ENCODE assay signal across 8 cellular contexts in the genomic region with DNA sequence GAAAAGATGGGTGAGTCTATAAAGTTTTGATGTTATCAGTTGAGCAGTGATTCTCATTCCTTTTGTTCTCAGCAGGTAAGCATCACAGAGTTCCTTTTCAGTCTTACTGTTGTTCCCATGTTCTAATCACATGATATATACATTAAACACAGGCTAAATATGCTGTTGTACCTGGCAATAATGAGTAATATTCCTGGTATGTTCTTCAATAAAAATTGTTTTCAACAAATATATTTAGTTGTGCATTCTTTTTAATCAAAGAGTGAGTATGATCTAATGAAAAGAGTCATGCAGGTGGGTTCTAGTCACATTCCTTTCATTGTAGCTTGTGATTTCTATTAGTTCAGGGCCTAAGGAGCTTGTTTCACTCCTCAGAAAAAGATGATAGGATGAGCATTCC.
"Had no signal": no experiment of that assay in that cellular context is flagged by ENCODE, and none has a peak within 500 bp of the region (broad histone marks: within the 10 kb centered on the region; RNA-seq: fewer than 3 reads in every experiment).

No MANE protein-coding gene starts in this region.

- H3K4me3 ChIP-seq: GM23248, HAP-1 had no signal

- DNase-seq: GM23248, GOT3, H7, HFFc6 had no signal

- H3K9ac ChIP-seq: GM23248 had no signal

- H3K27ac ChIP-seq: GM23248, HL-60 had no signal

- H3K4me1 ChIP-seq: HAP-1 had no signal

- FAIRE-seq: HepG2 had no signal

- ATAC-seq: HCT116, HepG2 had no signal

- H3K36me3 ChIP-seq: HAP-1 had no signal

- H2AFZ ChIP-seq: GM23248 had no signal

- H3K9me3 ChIP-seq: HAP-1 had no signal
